In the genomic region with DNA sequence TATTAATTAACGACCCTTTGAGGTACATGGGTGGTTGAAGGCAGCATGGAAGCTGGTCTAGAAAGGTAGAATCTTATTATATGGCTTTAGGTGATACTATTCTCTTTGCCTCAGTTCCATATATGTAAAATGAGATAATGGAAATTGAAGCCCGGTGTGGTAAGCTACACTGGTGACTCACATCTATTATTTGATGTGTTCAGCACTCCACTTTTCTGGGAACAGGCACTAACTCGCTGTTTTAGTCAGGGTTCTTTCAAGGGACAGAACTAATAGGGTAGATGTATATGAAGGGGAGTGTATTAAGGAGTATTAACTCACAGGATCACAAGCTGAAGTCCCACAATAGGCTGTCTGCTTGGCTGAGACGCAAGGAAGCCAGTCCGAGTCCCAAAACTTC, we compare ENCODE assay signal across 18 cellular contexts. TPM values are rescaled to one million over a fixed set of nuclear protein-coding genes. Genes with fewer than 3 reads are reported as not detected.
DNase-seq lines count a peak whose midpoint lies in the region; ATAC-seq and TF ChIP-seq lines count a peak whose summit lies in the region.
"Had no signal": no experiment of that assay in that cellular context is flagged by ENCODE, and none has a peak within 500 bp of the region (broad histone marks: within the 10 kb centered on the region; RNA-seq: fewer than 3 reads in every experiment).

No MANE protein-coding gene starts in this region.

- TF ChIP-seq CTCF in nephron progenitor cell (IDR thresholded peaks at IDR 0.05) (no peak), heart right ventricle (IDR thresholded peaks at IDR 0.05) (no peak)

- no peaks in the 10 kb centered on the region; the same call in 1 of the 2 replicates for H3K4me1 ChIP-seq in GM23248 (ENCODE audit: insufficient read depth)
- peaks cover 0 to 6% (median 3%) of the 10 kb centered on the region in 9 donors for H3K4me1 ChIP-seq in heart right ventricle
- H3K4me1 ChIP-seq: right lobe of liver, SJCRH30 had no signal

- H3K9me3 Mint-ChIP-seq in nephron progenitor cell: peaks cover 17% of the 10 kb centered on the region

- peak; percentile 46 for DNase-seq in GM23248
- peak; percentile 29 for DNase-seq in OCI-M1 (lab: John Stamatoyannopoulos, UW)
- DNase-seq in caudate nucleus (lab: John Stamatoyannopoulos, UW): peak in 3 of 61 donors; percentile 1 to 16 (median 15)
- DNase-seq in non-pigmented ciliary epithelial cell (ENCODE audit: low read depth): peak; percentile 28
- no peak for DNase-seq in stimulated activated CD4-positive, alpha-beta T cell treated with anti-CD3 and anti-CD28 coated beads, Interleukin-15, amount 100 ng/mL, for 24 hours
- DNase-seq in nephron progenitor cell: no peak
- DNase-seq in heart right ventricle: no peak
- DNase-seq: activated CD4-positive, CD25-positive, alpha-beta regulatory T cell; activated naive CD4-positive, alpha-beta T cell; EL; left cardiac atrium; midbrain; NCI-H187 treated with DMSO at 0.1 percent for 48 hours; NCI-H510A treated with DMSO at 0.1 percent for 48 hours; right lobe of liver; SJCRH30 had no signal

- H3K27me3 ChIP-seq in GM23248 (replicated peaks; ENCODE audit: insufficient read depth) (no peaks in the 10 kb centered on the region), heart right ventricle (peaks cover 0 to 4% (median 0%) of the 10 kb centered on the region in 7 donors)
- H3K27me3 ChIP-seq: neutrophil, right lobe of liver, SJCRH30 had no signal

- H3K9me3 ChIP-seq in GM23248 (ENCODE audit: low read depth) (no peaks in the 10 kb centered on the region), heart right ventricle (no peaks in the 10 kb centered on the region)
- H3K9me3 ChIP-seq: neutrophil, right lobe of liver, SJCRH30 had no signal

- intact Hi-C loops in heart right ventricle (cut with DNase I): no loop called here

- peaks cover 5% of the 10 kb centered on the region for H3K27me3 Mint-ChIP-seq in nephron progenitor cell (ENCODE audit: low read depth, poor library complexity)

- no peaks in the 10 kb centered on the region for H4K20me1 ChIP-seq in GM23248 (ENCODE audit: insufficient read depth)

- H3K9me2 ChIP-seq in GM23248 (ENCODE audit: insufficient read depth): no peaks in the 10 kb centered on the region

- no peak overlapping the region for H3K9ac ChIP-seq in GM23248

- H3K4me3 ChIP-seq in GM23248 (no peak overlapping the region), heart right ventricle (no peak overlapping the region)
- H3K4me3 ChIP-seq: right lobe of liver, SJCRH30 had no signal

- H3F3A ChIP-seq in GM23248 (ENCODE audit: insufficient read depth): no peaks in the 10 kb centered on the region

- in situ Hi-C loops in GM23248 (cut with MboI): no loop called here

- no peak overlapping the region for H3K4me3 Mint-ChIP-seq in nephron progenitor cell

- H3K36me3 Mint-ChIP-seq in nephron progenitor cell (ENCODE audit: low read depth): peaks cover 5% of the 10 kb centered on the region

- no peak overlapping the region for H3K4me2 ChIP-seq in GM23248 (ENCODE audit: unreplicated experiment)

- H3K27ac Mint-ChIP-seq in nephron progenitor cell: no peak overlapping the region

- no peak overlapping the region for H2AFZ ChIP-seq in GM23248

- H3K79me2 ChIP-seq in GM23248 (ENCODE audit: insufficient read depth): peaks cover 6% of the 10 kb centered on the region

- no peak for ATAC-seq in heart right ventricle
- ATAC-seq in HG03469 (IDR thresholded peaks at IDR 0.05; ENCODE audit: unreplicated experiment): no peak
- ATAC-seq: left cardiac atrium, right lobe of liver had no signal

- 80 to 81% methylated on average over 5 of the region's 5 CpGs for WGBS in GM23248 (ENCODE audit: low coverage in 1 of 2, low lambda C conversion rate in 2 of 2, missing lambda C conversion rate in 2 of 2), 2 experiments
- WGBS in heart right ventricle, 2 donors: 72 to 75% methylated on average over 5 of the region's 5 CpGs

- H3K4me1 Mint-ChIP-seq in nephron progenitor cell: no peaks in the 10 kb centered on the region

- H3K36me3 ChIP-seq in GM23248 (ENCODE audit: low read depth) (no peaks in the 10 kb centered on the region), heart right ventricle (no peaks in the 10 kb centered on the region)
- H3K36me3 ChIP-seq: neutrophil, right lobe of liver, SJCRH30 had no signal

- no peak overlapping the region for H3K27ac ChIP-seq in GM23248
- H3K27ac ChIP-seq in caudate nucleus (ENCODE audit: low read depth, low read length): peak overlapping the region; percentile 76
- H3K27ac ChIP-seq in heart right ventricle: no peak overlapping the region
- H3K27ac ChIP-seq: neutrophil, right lobe of liver, SJCRH30 had no signal

RNA-seq across cellular contexts. Expression of a gene that starts 4.4 kb away (rescaled TPM):
- 19.6 and 25.4 TPM in 2 replicates for total RNA-seq in GM23248 (2014; rRNA removed; shearing (Covaris generic))
- polyA plus RNA-seq in GM23248 (2016; fragmentation: Nextera tagmentation; extraction: Ambion mirVana): 17.4 and 20.5 TPM in 2 replicates
- 10 to 100 TPM in 9 of 10 donors, 1 to 10 TPM in 1; 7.9 to 29.8 (median 23.5) TPM for total RNA-seq in heart right ventricle
- polyA plus RNA-seq in heart right ventricle: 1 to 10 TPM; 3.9 to 5.0 TPM

Comparison
In these comparisons a context has a peak if more than half of its experiments do, and no peak if none do; other contexts are left out.
1. DNase-seq: peak in GM23248 (single experiment), OCI-M1 (single experiment) and non-pigmented ciliary epithelial cell (single experiment); none in stimulated activated CD4-positive, alpha-beta T cell treated with anti-CD3 and anti-CD28 coated beads, Interleukin-15, amount 100 ng/mL, for 24 hours (single experiment), nephron progenitor cell (single experiment) and heart right ventricle (0 of 2).